8 cellular contexts compared by ENCODE assay signal in genomic region chr4:14168919-14169318, GRCh38.
DNase-seq lines count a peak whose midpoint lies in the region; ATAC-seq and TF ChIP-seq lines count a peak whose summit lies in the region.

No MANE protein-coding gene starts in this region.

- H3K4me1 Mint-ChIP-seq in endodermal cell: peaks cover 52% of the 10 kb centered on the region
- peaks cover 5% of the 10 kb centered on the region for H3K4me1 Mint-ChIP-seq in activated T-cell treated with anti-CD3 and anti-CD28 coated beads, Interleukin-2, amount 50 U/mL, for 24 hours (ENCODE audit: low read depth)

- no peak overlapping the region for H3K27ac ChIP-seq in right cardiac atrium (ENCODE audit: low read length)
- H3K27ac ChIP-seq in endodermal cell (ENCODE audit: low read depth, low read length): no peak overlapping the region

- H3K27me3 ChIP-seq in right cardiac atrium (ENCODE audit: control insufficient read depth, insufficient read depth) (no peaks in the 10 kb centered on the region), endodermal cell (ENCODE audit: control insufficient read depth, insufficient read depth, low read length, poor library complexity, severe bottlenecking) (no peaks in the 10 kb centered on the region)

- H3K4me3 ChIP-seq in AG04449 (ENCODE audit: low read depth, low read length): no peak overlapping the region
- H3K4me3 ChIP-seq in right cardiac atrium (ENCODE audit: low read length): no peak overlapping the region
- no peak overlapping the region for H3K4me3 ChIP-seq in endodermal cell (ENCODE audit: low read length)

- H3K27ac Mint-ChIP-seq in endodermal cell: no peak overlapping the region
- H3K27ac Mint-ChIP-seq in activated T-cell treated with anti-CD3 and anti-CD28 coated beads, Interleukin-2, amount 50 U/mL, for 24 hours: no peak overlapping the region

- POLR2A ChIA-PET in AG04449 (lab: Yijun Ruan, JAX): interaction anchor here (0.8 to 1.4 kb wide), 2 partner anchors 250 to 834 kb away, joined by 3 to 4 read pairs; no protein-coding TSS in a partner anchor

- no peaks in the 10 kb centered on the region for H3K27me3 Mint-ChIP-seq in endodermal cell (ENCODE audit: insufficient read depth)
- no peaks in the 10 kb centered on the region for H3K27me3 Mint-ChIP-seq in activated T-cell treated with anti-CD3 and anti-CD28 coated beads, Interleukin-2, amount 50 U/mL, for 24 hours

- H3K36me3 Mint-ChIP-seq in endodermal cell (ENCODE audit: low read depth): no peaks in the 10 kb centered on the region
- H3K36me3 Mint-ChIP-seq in activated T-cell treated with anti-CD3 and anti-CD28 coated beads, Interleukin-2, amount 50 U/mL, for 24 hours (ENCODE audit: low read depth): no peaks in the 10 kb centered on the region

- no peaks in the 10 kb centered on the region for H3K36me3 ChIP-seq in endodermal cell (ENCODE audit: control insufficient read depth, insufficient read depth, low read length)

- no peak for TF ChIP-seq CTCF in AG04449 (IDR thresholded peaks at IDR 0.05; ENCODE audit: insufficient read depth, low read length, missing control alignments)
- TF ChIP-seq CTCF in endodermal cell (conservative IDR thresholded peaks at IDR 0.05): no peak

- intact Hi-C loops in right cardiac atrium (cut with DNase I): no loop called here

- DNase-seq in AG04449 (ENCODE audit: low read depth, low spot score) (peak; percentile 44), RPMI7951 (ENCODE audit: low read depth) (peak; percentile 90), right cardiac atrium (peak in 2 of 3 donors; percentile 12 to 47), endodermal cell (no peak)
- DNase-seq in activated T-cell treated with anti-CD3 and anti-CD28 coated beads, Interleukin-2, amount 50 U/mL, for 24 hours: no peak
- no peak for DNase-seq in activated CD8-positive, alpha-beta memory T cell treated with anti-CD3 and anti-CD28 coated beads for 24 hours

- CTCF ChIA-PET in AG04449 (lab: Yijun Ruan, JAX): interaction anchor here (0.6 to 1.5 kb wide), 4 partner anchors 8 to 512 kb away, joined by 3 read pairs; no protein-coding TSS in a partner anchor

- WGBS in right cardiac atrium: 25% methylated on average over 5 of the region's 5 CpGs
- WGBS in endodermal cell (ENCODE audit: insufficient coverage in 1 of 2, insufficient read length in 1 of 2), 2 experiments: 92 to 96% methylated on average over 4 to 5 of the region's 5 CpGs

- no peak overlapping the region for H3K9ac ChIP-seq in endodermal cell (ENCODE audit: extremely low read depth, low read length, poor library complexity, severe bottlenecking)

- no peaks in the 10 kb centered on the region for H3K9me3 Mint-ChIP-seq in endodermal cell
- no peaks in the 10 kb centered on the region for H3K9me3 Mint-ChIP-seq in activated T-cell treated with anti-CD3 and anti-CD28 coated beads, Interleukin-2, amount 50 U/mL, for 24 hours

- H3K4me1 ChIP-seq in right cardiac atrium (ENCODE audit: control insufficient read depth, insufficient read depth, low read length): no peaks in the 10 kb centered on the region
- H3K4me1 ChIP-seq in endodermal cell (ENCODE audit: control insufficient read depth, insufficient read depth, low read length): no peaks in the 10 kb centered on the region

- ATAC-seq in GM18909 (IDR thresholded peaks at IDR 0.05; ENCODE audit: poor library complexity, unreplicated experiment) (peak; percentile 69), HG03280 (IDR thresholded peaks at IDR 0.05; ENCODE audit: unreplicated experiment) (peak; percentile 37), right cardiac atrium (no peak)

- no peak overlapping the region for H3K4me3 Mint-ChIP-seq in endodermal cell
- H3K4me3 Mint-ChIP-seq in activated T-cell treated with anti-CD3 and anti-CD28 coated beads, Interleukin-2, amount 50 U/mL, for 24 hours: no peak overlapping the region

- H3K9me3 ChIP-seq in right cardiac atrium (ENCODE audit: control insufficient read depth, low read length) (no peaks in the 10 kb centered on the region), endodermal cell (ENCODE audit: control insufficient read depth, low read length) (no peaks in the 10 kb centered on the region)

Comparison
In these comparisons a context has a peak if more than half of its experiments do, and no peak if none do; other contexts are left out.
1. DNase-seq: peak in AG04449 (single experiment), RPMI7951 (single experiment) and right cardiac atrium (2 of 3); none in endodermal cell (single experiment), activated T-cell treated with anti-CD3 and anti-CD28 coated beads, Interleukin-2, amount 50 U/mL, for 24 hours (single experiment) and activated CD8-positive, alpha-beta memory T cell treated with anti-CD3 and anti-CD28 coated beads for 24 hours (single experiment).
2. ATAC-seq: peak in GM18909 (single experiment) and HG03280 (single experiment); none in right cardiac atrium (0 of 2).